Comparison of ENCODE assay signal across 33 cellular contexts in genomic region chr7:8229927-8230326, GRCh38. TPM values are rescaled to one million over a fixed set of nuclear protein-coding genes. Genes with fewer than 3 reads are reported as not detected.
"Had no signal": no experiment of that assay in that cellular context is flagged by ENCODE, and none has a peak within 500 bp of the region (broad histone marks: within the 10 kb centered on the region; RNA-seq: fewer than 3 reads in every experiment).

No MANE protein-coding gene starts in this region.

- H3K9me3 ChIP-seq: ascending aorta, colonic mucosa, MG63, SJSA1 had no signal

- ATAC-seq: activated CD8-positive, alpha-beta memory T cell treated with anti-CD3 and anti-CD28 coated beads, Interleukin-2, amount 10 ng/mL, durations not matched to agents 7 days and 5 days; activated T-cell treated with anti-CD3 and anti-CD28 coated beads, Interleukin-2, amount 50 U/mL, for 72 hours; activated T-helper 17 cell treated with anti-CD3 and anti-CD28 coated beads, Interleukin-2, amount 50 U/mL, for 72 hours had no signal

- H3K4me3 ChIP-seq: ascending aorta, cardiac muscle cell, colonic mucosa, MG63, PC-9, SJSA1 had no signal

- H3K27me3 ChIP-seq: ascending aorta, cardiac muscle cell, colonic mucosa, MG63, SJSA1 had no signal

- DNase-seq: activated B cell treated with CpG ODN at 0.5 μM for 24 hours; activated CD4-positive, alpha-beta memory T cell treated with anti-CD3 and anti-CD28 coated beads, Interleukin-2, amount 10 ng/mL, durations not matched to agents 7 days and 5 days; activated CD4-positive, alpha-beta T cell treated with anti-CD3 and anti-CD28 coated beads for 4 hours; activated CD4-positive, CD25-positive, alpha-beta regulatory T cell treated with anti-CD3 and anti-CD28 coated beads, Interleukin-2, amount 50 U/mL, for 72 hours; activated CD8-positive, alpha-beta memory T cell treated with anti-CD3 and anti-CD28 coated beads for 24 hours; activated CD8-positive, alpha-beta memory T cell treated with anti-CD3 and anti-CD28 coated beads, Interleukin-2, amount 10 ng/mL, durations not matched to agents 7 days and 5 days; activated CD8-positive, alpha-beta memory T cell treated with anti-CD3 and anti-CD28 coated beads, Interleukin-2, amount 50 U/mL, for 48 hours; activated effector memory CD4-positive, alpha-beta T cell treated with anti-CD3 and anti-CD28 coated beads, Interleukin-2, amount 50 U/mL, for 16 hours; activated naive CD4-positive, alpha-beta T cell treated with Interleukin-2 at 50 U/mL for 16 hours; activated naive CD8-positive, alpha-beta T cell treated with anti-CD3 and anti-CD28 coated beads, Interleukin-2, amount 10 ng/mL, durations not matched to agents 7 days and 5 days; activated T-cell treated with anti-CD3 and anti-CD28 coated beads, Interleukin-2, amount 50 U/mL, for 72 hours; amygdala; colonic mucosa; Karpas-422; KBM-7; MG63; NCI-H1048; NCI-H1105 treated with DMSO at 0.1 percent for 48 hours; NCI-H1436; NCI-H1694; NCI-H1930; NCI-H2081 treated with DMSO at 0.1 percent for 48 hours; NCI-H226; NCI-H446 treated with DMSO at 0.1 percent for 48 hours; NCI-H524 treated with DMSO at 0.1 percent for 48 hours; PC-9; SHP77 treated with DMSO at 0.1 percent for 48 hours; T1000 had no signal

- H3K36me3 ChIP-seq: ascending aorta, cardiac muscle cell, colonic mucosa, MG63, SJSA1 had no signal

- H2AFZ ChIP-seq: PC-9 had no signal

- H3K4me2 ChIP-seq: PC-9 had no signal

- H3K4me1 ChIP-seq: ascending aorta, colonic mucosa, SJSA1 had no signal

- H3K27ac ChIP-seq: ascending aorta, cardiac muscle cell, colonic mucosa, PC-9, SJSA1, VCaP had no signal

RNA-seq across cellular contexts. Expression of gene ICA1, which starts 32.0 kb away (rescaled TPM):
- total RNA-seq: activated B cell treated with CpG ODN at 0.5 μM for 24 hours, SJSA1 had no signal
